Comparison of ENCODE assay signal across 8 cellular contexts in genomic region chrX:30653415-30654131, GRCh38. TPM values are rescaled to one million over a fixed set of nuclear protein-coding genes. Genes with fewer than 3 reads are reported as not detected.
DNase-seq lines count a peak whose midpoint lies in the region; ATAC-seq and TF ChIP-seq lines count a peak whose summit lies in the region.

TSS of gene GK (plus strand) at chrX:30653423. CDS start at chrX:30653538, 115 bp downstream.

- peaks cover 0 to 3% (median 0%) of the 10 kb centered on the region in 7 donors for H3K9me3 Mint-ChIP-seq in naive B cell

- ATAC-seq in GM19324 (IDR thresholded peaks at IDR 0.05; ENCODE audit: low FRiP score, unreplicated experiment), result peak; percentile 1
- ATAC-seq in HG03432 (IDR thresholded peaks at IDR 0.05; ENCODE audit: unreplicated experiment), result peak; percentile 3
- ATAC-seq in naive B cell (ENCODE audit: low read depth in 2 of 2), result peak; percentile 2 to 21
- no peak for ATAC-seq in HG03097 (IDR thresholded peaks at IDR 0.05; ENCODE audit: low FRiP score, unreplicated experiment)

- peaks cover 23 to 30% (median 25%) of the 10 kb centered on the region in 3 donors for H3K4me1 Mint-ChIP-seq in naive B cell

- DNase-seq in UCSD-AML1 (lab: John Stamatoyannopoulos, UW; ENCODE audit: unreplicated experiment) (peak; percentile 44), erythroblast (lab: John Stamatoyannopoulos, UW) (peak; percentile 56 to 69), naive B cell (no peak), middle frontal gyrus (ENCODE audit: extremely low spot score, low spot score) (no peak)

- H3K36me3 Mint-ChIP-seq in naive B cell, result no peaks in the 10 kb centered on the region

- H3K4me3 Mint-ChIP-seq in naive B cell, result peak within 1 kb of the TSS; percentile 72 to 95 (median 94)

- H3K27me3 Mint-ChIP-seq in naive B cell, result no peaks in the 10 kb centered on the region

- no peak for TF ChIP-seq POLR2A in erythroblast (IDR thresholded peaks at IDR 0.05; ENCODE audit: low read length)

- H3K27ac Mint-ChIP-seq in naive B cell, result peak within 1 kb of the TSS; percentile 79 to 99 (median 98)

- no peak for TF ChIP-seq CTCF in C4-2B (conservative IDR thresholded peaks at IDR 0.05)

- H3K27ac ChIP-seq in C4-2B, result peak within 1 kb of the TSS; percentile 74

RNA-seq across cellular contexts. Expression of gene GK, which starts in this region (rescaled TPM):
- polyA plus RNA-seq in naive B cell (ENCODE audit: low read depth in 6 of 6), result 10 to 100 TPM; 10.3 to 19.5 (median 14.5) TPM

Comparison
In these comparisons a context has a peak if more than half of its experiments do, and no peak if none do; other contexts are left out.
1. DNase-seq: peak in UCSD-AML1 (single experiment) and erythroblast (2 of 2); none in naive B cell (single experiment) and middle frontal gyrus (single experiment).